ENCODE assay signal across 8 cellular contexts in genomic region chr1:23790696-23791433, GRCh38. TPM values are rescaled to one million over a fixed set of nuclear protein-coding genes. Genes with fewer than 3 reads are reported as not detected.
A peak's percentile ranks its signal among the peaks of the same experiment; 100 is the strongest.
DNase-seq lines count a peak whose midpoint lies in the region; ATAC-seq, FAIRE-seq and TF ChIP-seq lines count a peak whose summit lies in the region.

Gene LYPLA2, plus strand, starts transcription at chr1:23791145. Its CDS starts 1,538 bp downstream, at chr1:23792683.

- H3K36me3 ChIP-seq in H1 (ENCODE audit: control insufficient read depth in 2 of 4, insufficient read depth in 4 of 4, low read length in 3 of 4): peaks cover 7 to 30% (median 25%) of the 10 kb centered on the region in 4 experiments; a peak in 7 of 8 replicates
- peaks cover 41 to 45% of the 10 kb centered on the region in 2 experiments for H3K36me3 ChIP-seq in mesenchymal stem cell (ENCODE audit: control insufficient read depth in 1 of 2, insufficient read depth in 2 of 2, low read depth in 1 of 2, low read length in 2 of 2)

- H2BK15ac ChIP-seq in H1 (ENCODE audit: low read length) (no peak within 1 kb of the TSS), mesenchymal stem cell (ENCODE audit: low read depth, poor library complexity, severe bottlenecking) (peak within 1 kb of the TSS; percentile 13)

- peaks cover 4 to 10% of the 10 kb centered on the region in 2 experiments for H4K20me1 ChIP-seq in H1 (replicated peaks in 1 of 2; ENCODE audit: control insufficient read depth in 1 of 2, insufficient read depth in 2 of 2, low read length in 2 of 2)

- TF ChIP-seq CTCF in C4-2B (conservative IDR thresholded peaks at IDR 0.05): no peak
- TF ChIP-seq CTCF in HL-60 (IDR thresholded peaks at IDR 0.05; ENCODE audit: insufficient read depth, low read length): no peak
- 0 out of 4 replicates have a peak, but pooled peaks of 1 of the 3 experiments have one; percentile 26 for TF ChIP-seq CTCF in H1 (IDR thresholded peaks at IDR 0.05; ENCODE audit: control extremely low read depth in 1 of 3, insufficient read depth in 1 of 3, low read depth in 1 of 3, low read length in 3 of 3)

- peak within 1 kb of the TSS in 3 of 4 experiments; percentile 0 to 64 (median 45); a peak in 5 of 7 replicates for H3K9ac ChIP-seq in H1 (replicated peaks in 1 of 4; ENCODE audit: extremely low read depth in 1 of 4, low read depth in 3 of 4, low read length in 3 of 4)
- H3K9ac ChIP-seq in mesenchymal stem cell (ENCODE audit: low read length): peak within 1 kb of the TSS; percentile 94

- H3K4me2 ChIP-seq in H1 (ENCODE audit: insufficient read depth in 1 of 2, low read depth in 2 of 2, low read length in 2 of 2): peak within 1 kb of the TSS; percentile 74 to 96
- H3K4me2 ChIP-seq in mesenchymal stem cell (ENCODE audit: low read length, poor library complexity, severe bottlenecking): peak within 1 kb of the TSS; percentile 67

- WGBS in H1 (ENCODE audit: extremely low coverage in 1 of 2, insufficient coverage in 1 of 2, insufficient read length in 1 of 2, insufficient replicate concordance in 2 of 2, low coverage in 1 of 2, low lambda C conversion rate in 2 of 2, missing lambda C conversion rate in 1 of 2), 2 experiments: 5% methylated on average over 28 of the region's 45 CpGs; no CpG with 5 or more reads in 1 of the 2 experiments
- WGBS in mesenchymal stem cell: 1% methylated on average over 45 of the region's 45 CpGs

- DNase-seq in HL-60 (ENCODE audit: low read depth in 1 of 2, low spot score in 1 of 2) (peak; percentile 86 to 94), NOMO-1 (lab: John Stamatoyannopoulos, UW; ENCODE audit: unreplicated experiment in 2 of 2) (peak; percentile 77 to 84), H1 (ENCODE audit: low read depth in 1 of 2, low spot score in 2 of 2) (peak in 1 of 2 experiments; percentile 92), mesenchymal stem cell (peak; percentile 93)
- DNase-seq in activated CD8-positive, alpha-beta memory T cell treated with anti-CD3 and anti-CD28 coated beads for 48 hours (ENCODE audit: low read depth in 2 of 3, low spot score in 2 of 3): peak; percentile 73 to 78 (median 73)
- peak; percentile 77 for DNase-seq in stimulated activated CD8-positive, alpha-beta memory T cell treated with anti-CD3 and anti-CD28 coated beads, Interleukin-12 subunit alpha, Interleukin-12 subunit beta, amount 100 ng/mL, for 24 hours (ENCODE audit: extremely low read depth)

- POLR2A ChIA-PET in H1 (lab: Charles Lee; ENCODE audit: partially characterized antibody): interaction anchor here (0.6 to 16.2 kb wide), 11 partner anchors 9 to 220 kb away, joined by 3 to 192 read pairs (median 5); partner anchors contain the start of genes ELOA, GALE, PITHD1 and RPL11

- H3K4ac ChIP-seq in H1 (replicated peaks; ENCODE audit: insufficient read length, low read depth, low read length) (peak within 1 kb of the TSS; percentile 46), mesenchymal stem cell (ENCODE audit: low read depth in 1 of 2, low read length in 2 of 2) (peak within 1 kb of the TSS; percentile 79 to 96)

- H2AK5ac ChIP-seq in H1 (ENCODE audit: low read depth, low read length) (no peak within 1 kb of the TSS), mesenchymal stem cell (ENCODE audit: low read length, severe bottlenecking) (peak within 1 kb of the TSS; percentile 7)

- no peak within 1 kb of the TSS for H2BK20ac ChIP-seq in H1 (ENCODE audit: low read length)

- peaks cover 4 to 21% of the 10 kb centered on the region in 2 experiments; a peak in 3 of 4 replicates for H3K79me2 ChIP-seq in H1 (ENCODE audit: control insufficient read depth in 1 of 2, insufficient read depth in 2 of 2, low read length in 2 of 2)

- H2BK12ac ChIP-seq in H1 (ENCODE audit: low read depth, low read length) (no peak within 1 kb of the TSS), mesenchymal stem cell (ENCODE audit: low read length in 2 of 2) (peak within 1 kb of the TSS; percentile 34 to 69)

- H4K5ac ChIP-seq in H1 (ENCODE audit: insufficient read length, low read depth, low read length): peak within 1 kb of the TSS; percentile 34

- H3K23me2 ChIP-seq in H1 (ENCODE audit: low read depth, low read length): peaks cover 9% of the 10 kb centered on the region

- ATAC-seq in GM19328 (IDR thresholded peaks at IDR 0.05; ENCODE audit: unreplicated experiment): peak; percentile 71

- H4K8ac ChIP-seq in H1 (ENCODE audit: extremely low read depth, insufficient read depth, low read length) (peak within 1 kb of the TSS; percentile 81), mesenchymal stem cell (ENCODE audit: low read length) (peak within 1 kb of the TSS; percentile 97)

- no peak within 1 kb of the TSS for H4K91ac ChIP-seq in H1 (replicated peaks; ENCODE audit: insufficient read length, low read length)
- H4K91ac ChIP-seq in mesenchymal stem cell (ENCODE audit: low read length): peak within 1 kb of the TSS; percentile 83

- H2AFZ ChIP-seq in H1 (ENCODE audit: low read length) (peak within 1 kb of the TSS; percentile 24), mesenchymal stem cell (ENCODE audit: low read depth, low read length) (peak within 1 kb of the TSS; percentile 55)

- CTCF ChIA-PET in H1 (lab: Charles Lee; ENCODE audit: partially characterized antibody): interaction anchor here (1.1 to 3.5 kb wide), 6 partner anchors 9 to 20 kb away, joined by 3 to 16 read pairs (median 6); partner anchors contain the start of gene PITHD1

- no peaks in the 10 kb centered on the region for H3K9me3 ChIP-seq in H1 (ENCODE audit: insufficient read depth in 2 of 2, low read depth in 1 of 2, low read length in 1 of 2)
- H3K9me3 ChIP-seq in mesenchymal stem cell (ENCODE audit: control insufficient read depth, low read length): no peaks in the 10 kb centered on the region

- FAIRE-seq in H1 (lab: Jason Lieb, UNC): no peak

- H3K27me3 ChIP-seq in HL-60 (ENCODE audit: insufficient read depth, poor library complexity, severe bottlenecking) (no peaks in the 10 kb centered on the region), H1 (replicated peaks in 1 of 4; ENCODE audit: control insufficient read depth in 3 of 4, extremely low read depth in 1 of 4, insufficient read depth in 3 of 4, low read length in 3 of 4) (no peaks in the 10 kb centered on the region), mesenchymal stem cell (ENCODE audit: control insufficient read depth in 1 of 2, insufficient read depth in 1 of 2, low read length in 2 of 2) (no peaks in the 10 kb centered on the region)

- H3K4me1 ChIP-seq in H1 (replicated peaks in 1 of 4; ENCODE audit: control insufficient read depth in 3 of 4, insufficient read depth in 4 of 4, low read length in 3 of 4) (peaks cover 0 to 11% (median 6%) of the 10 kb centered on the region in 4 experiments; a peak in 5 of 7 replicates), mesenchymal stem cell (ENCODE audit: control insufficient read depth, insufficient read depth, low read depth, low read length) (peaks cover 28% of the 10 kb centered on the region)

- H2BK120ac ChIP-seq in H1 (replicated peaks; ENCODE audit: low read depth, low read length) (no peak within 1 kb of the TSS), mesenchymal stem cell (ENCODE audit: low read depth, low read length) (peak within 1 kb of the TSS; percentile 78)

- TF ChIP-seq EP300 in H1 (IDR thresholded peaks at IDR 0.05; ENCODE audit: borderline replicate concordance in 1 of 2, low read depth in 2 of 2, low read length in 2 of 2): no peak

- H3K14ac ChIP-seq in H1 (ENCODE audit: insufficient read length) (peak within 1 kb of the TSS; percentile 33), mesenchymal stem cell (ENCODE audit: low read length in 2 of 2) (peak within 1 kb of the TSS in 1 of 2 experiments; percentile 57)

- no peak within 1 kb of the TSS for H3K23ac ChIP-seq in H1 (ENCODE audit: insufficient read length)
- H3K23ac ChIP-seq in mesenchymal stem cell (ENCODE audit: low read length in 2 of 2): peak within 1 kb of the TSS in 1 of 2 experiments; percentile 84

- H3K56ac ChIP-seq in H1 (replicated peaks; ENCODE audit: insufficient read length, low read depth, low read length): peak within 1 kb of the TSS; percentile 79

- H3K79me1 ChIP-seq in H1 (ENCODE audit: low read depth, low read length) (peaks cover 10% of the 10 kb centered on the region; the same call in 1 of the 2 replicates), mesenchymal stem cell (replicated peaks; ENCODE audit: low read length, poor library complexity, severe bottlenecking) (peaks cover 12% of the 10 kb centered on the region)

- TF ChIP-seq RAD21 in H1 (IDR thresholded peaks at IDR 0.05 in 1 of 2, conservative IDR thresholded peaks at IDR 0.05 in 1 of 2; ENCODE audit: low read depth in 2 of 2, low read length in 2 of 2): no peak

- peak within 1 kb of the TSS; percentile 76 for H3K4me3 ChIP-seq in HL-60 (replicated peaks; ENCODE audit: insufficient read depth, low read length)
- peak within 1 kb of the TSS; percentile 63 to 100 (median 96) for H3K4me3 ChIP-seq in H1 (ENCODE audit: extremely low read depth in 1 of 4, insufficient read depth in 2 of 4, low read depth in 3 of 4, low read length in 4 of 4)
- H3K4me3 ChIP-seq in mesenchymal stem cell (ENCODE audit: insufficient read depth in 1 of 2, low read depth in 1 of 2, low read length in 2 of 2): peak within 1 kb of the TSS; percentile 82 to 99

- peak within 1 kb of the TSS; percentile 81 for H2BK5ac ChIP-seq in H1 (ENCODE audit: low read depth, low read length)
- peak within 1 kb of the TSS; percentile 49 for H2BK5ac ChIP-seq in mesenchymal stem cell (ENCODE audit: low read depth, low read length, poor library complexity, severe bottlenecking)

- H3K18ac ChIP-seq in H1 (ENCODE audit: extremely low read depth, low read length) (peak within 1 kb of the TSS; percentile 60), mesenchymal stem cell (ENCODE audit: low read depth in 1 of 2, low read length in 2 of 2) (peak within 1 kb of the TSS; percentile 80 to 94)

- no peak for TF ChIP-seq POLR2A in H1 (IDR thresholded peaks at IDR 0.05; ENCODE audit: control extremely low read depth in 1 of 2, low read depth in 2 of 2, low read length in 2 of 2)

- H3K27ac ChIP-seq in C4-2B (peak within 1 kb of the TSS; percentile 81), HL-60 (replicated peaks) (peak within 1 kb of the TSS; percentile 64), H1 (ENCODE audit: low read depth, low read length) (no peak within 1 kb of the TSS), mesenchymal stem cell (ENCODE audit: low read length, poor library complexity, severe bottlenecking) (peak within 1 kb of the TSS; percentile 87)

TF ChIP-seq in H1, 55 proteins besides CTCF, POLR2A, EP300 and RAD21 (continues in another document):
- TF ChIP-seq EGR1 (IDR thresholded peaks at IDR 0.05; ENCODE audit: borderline replicate concordance, low read depth, low read length): peak; percentile 98
- no peak for TF ChIP-seq SUZ12 (IDR thresholded peaks at IDR 0.05; ENCODE audit: low read length)

RNA-seq across cellular contexts. Expression of gene LYPLA2, which starts in this region (rescaled TPM):
- total RNA-seq in H1 (2021; fragmentation: NEBNext Ultra II Directional; extraction: Animal tissue kit (Norgen Biotek cat#: 25700)): 138 and 152 TPM in 2 replicates
- 211 and 231 TPM in 2 replicates for polyA plus RNA-seq in H1 (2011; rRNA removed)
- polyA plus RNA-seq in H1 (2011; cell fraction: cytosol; rRNA removed): 199 TPM
- 248 TPM for polyA plus RNA-seq in H1 (2011; cell fraction: nucleus; rRNA removed)
- polyA plus RNA-seq in H1 (2012, experiment 1 of 2): 137 to 167 TPM (median 164 TPM) in 4 replicates
- 182 TPM for polyA plus RNA-seq in H1 (2012, experiment 2 of 2)
- 108 TPM for polyA plus RNA-seq in H1 (2013, experiment 1 of 2)
- polyA plus RNA-seq in H1 (2013, experiment 2 of 2): 112 TPM
- 85.0 and 94.2 TPM in 2 replicates for polyA minus RNA-seq in H1 (2011; rRNA and poly(A)+ RNA removed)
- 102 TPM for polyA minus RNA-seq in H1 (2011; cell fraction: cytosol; rRNA and poly(A)+ RNA removed)
- 48.5 TPM for polyA minus RNA-seq in H1 (2011; cell fraction: nucleus; rRNA and poly(A)+ RNA removed)
- polyA plus RNA-seq in mesenchymal stem cell (2013, experiment 1 of 2): 62.5 TPM
- 61.5 TPM for polyA plus RNA-seq in mesenchymal stem cell (2013, experiment 2 of 2)
